In the genomic region with DNA sequence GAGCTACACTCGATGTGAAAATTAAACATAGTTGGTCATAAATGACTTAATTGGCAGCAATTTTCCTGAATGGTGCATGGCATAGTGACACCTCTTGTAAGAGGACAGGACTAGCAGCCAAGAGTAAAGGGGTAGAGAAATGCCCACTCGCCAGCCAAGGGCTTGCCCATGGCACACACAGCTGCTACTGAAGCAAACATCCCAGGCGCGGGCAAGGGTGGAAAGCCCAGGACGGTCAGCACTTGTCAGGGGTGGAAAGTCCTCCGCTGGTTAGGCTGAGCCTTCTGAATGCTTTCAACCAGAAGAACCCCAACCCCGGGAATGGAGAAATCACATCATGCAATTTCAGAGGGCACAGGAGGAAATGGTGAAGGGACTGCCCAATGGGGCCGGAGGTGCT, we compare ENCODE assay signal across 18 cellular contexts.
"Had no signal": no experiment of that assay in that cellular context is flagged by ENCODE, and none has a peak within 500 bp of the region (broad histone marks: within the 10 kb centered on the region; RNA-seq: fewer than 3 reads in every experiment).

No MANE protein-coding gene starts in this region.

- H3K27me3 ChIP-seq: heart left ventricle, right lobe of liver, tibial artery, upper lobe of right lung, vagina had no signal

- H3K4me3 Mint-ChIP-seq: dendritic cell treated with granulocyte-macrophage colony-stimulating factor and Interleukin-4, amounts not matched to agents 40 ng/mL and 50 ng/mL, for 4 days; effector memory CD8-positive, alpha-beta T cell; naive B cell; nephron; stimulated activated effector memory CD8-positive, alpha-beta T cell treated with anti-CD3 and anti-CD28 coated beads, Interleukin-12 subunit alpha, Interleukin-12 subunit beta, amount 100 ng/mL, for 72 hours had no signal

- H3K27ac Mint-ChIP-seq: dendritic cell treated with granulocyte-macrophage colony-stimulating factor and Interleukin-4, amounts not matched to agents 40 ng/mL and 50 ng/mL, for 4 days; effector memory CD8-positive, alpha-beta T cell had no signal

- H3K9me3 ChIP-seq: heart left ventricle, psoas muscle, right lobe of liver, tibial artery, upper lobe of right lung, vagina had no signal

- ATAC-seq: effector memory CD8-positive, alpha-beta T cell; heart left ventricle; psoas muscle; right lobe of liver; stimulated activated effector memory CD8-positive, alpha-beta T cell treated with anti-CD3 and anti-CD28 coated beads, Interleukin-12 subunit alpha, Interleukin-12 subunit beta, amount 100 ng/mL, for 72 hours; stimulated activated naive CD8-positive, alpha-beta T cell treated with anti-CD3 and anti-CD28 coated beads, Interleukin-15, Interleukin-2, amounts not matched to agents 100 U/mL and 50 U/mL, for 24 hours; upper lobe of right lung had no signal

- H3K9me3 Mint-ChIP-seq: dendritic cell treated with granulocyte-macrophage colony-stimulating factor and Interleukin-4, amounts not matched to agents 40 ng/mL and 50 ng/mL, for 4 days; nephron; stimulated activated effector memory CD8-positive, alpha-beta T cell treated with anti-CD3 and anti-CD28 coated beads, Interleukin-12 subunit alpha, Interleukin-12 subunit beta, amount 100 ng/mL, for 72 hours had no signal

- H3K4me1 ChIP-seq: heart left ventricle, psoas muscle had no signal

- H3K27ac ChIP-seq: heart left ventricle, psoas muscle, right lobe of liver, tibial artery, upper lobe of right lung, vagina had no signal

- H3K27me3 Mint-ChIP-seq: dendritic cell treated with granulocyte-macrophage colony-stimulating factor and Interleukin-4, amounts not matched to agents 40 ng/mL and 50 ng/mL, for 4 days; effector memory CD8-positive, alpha-beta T cell; naive B cell had no signal

- H3K4me3 ChIP-seq: heart left ventricle, psoas muscle, right lobe of liver, tibial artery, upper lobe of right lung, vagina had no signal

- H3K36me3 ChIP-seq: tibial artery, upper lobe of right lung, vagina had no signal

- DNase-seq: effector memory CD8-positive, alpha-beta T cell; foreskin melanocyte; hippocampal formation; mesendoderm; naive B cell; psoas muscle; retina; right lobe of liver; stimulated activated CD4-positive, alpha-beta T cell treated with anti-CD3 and anti-CD28 coated beads, Interleukin-4, amount 100 ng/mL, for 1 hour; stimulated activated CD8-positive, alpha-beta memory T cell treated with anti-CD3 and anti-CD28 coated beads, Interleukin-4, amount 100 ng/mL, for 48 hours; stimulated activated naive CD8-positive, alpha-beta T cell treated with anti-CD3 and anti-CD28 coated beads, Interleukin-15, Interleukin-2, amounts not matched to agents 100 U/mL and 50 U/mL, for 24 hours; tibial artery had no signal
